In the genomic region with DNA sequence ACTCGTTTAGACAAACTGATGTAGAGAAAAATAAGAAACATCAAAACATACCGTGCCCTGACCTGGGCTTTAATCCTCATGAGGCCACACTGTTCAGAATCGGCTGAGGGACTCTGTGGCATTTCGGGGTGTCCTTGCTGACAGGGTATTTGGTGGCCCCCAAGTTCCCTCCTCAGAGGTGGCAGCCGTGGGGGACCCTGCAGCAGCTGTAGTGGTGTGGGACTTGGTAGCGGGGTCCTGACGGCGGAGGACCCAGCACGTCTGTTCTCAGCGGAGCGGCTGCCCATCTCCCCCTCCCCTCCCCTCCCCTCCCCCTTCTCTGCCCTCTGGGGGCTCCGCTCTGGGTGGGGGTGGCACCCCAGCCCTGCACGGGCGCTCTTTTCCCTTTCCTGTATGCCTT, we compare ENCODE assay signal across 34 cellular contexts. TPM values are rescaled to one million over a fixed set of nuclear protein-coding genes. Genes with fewer than 3 reads are reported as not detected.
"Had no signal": no experiment of that assay in that cellular context is flagged by ENCODE, and none has a peak within 500 bp of the region (broad histone marks: within the 10 kb centered on the region; RNA-seq: fewer than 3 reads in every experiment).

No MANE protein-coding gene starts in this region.

- ATAC-seq: activated CD4-positive, CD25-positive, alpha-beta regulatory T cell treated with anti-CD3 and anti-CD28 coated beads, Interleukin-2, amount 50 U/mL, for 24 hours; activated CD8-positive, alpha-beta memory T cell treated with anti-CD3 and anti-CD28 coated beads, Interleukin-2, amount 10 ng/mL, durations not matched to agents 7 days and 5 days; activated CD8-positive, alpha-beta T cell treated with anti-CD3 and anti-CD28 coated beads, Interleukin-2, amount 10 ng/mL, durations not matched to agents 7 days and 5 days; foreskin keratinocyte; gastrocnemius medialis; T-helper 17 cell had no signal

- DNase-seq: activated B cell treated with CpG ODN at 0.5 μM for 24 hours; activated CD4-positive, alpha-beta memory T cell treated with anti-CD3 and anti-CD28 coated beads for 36 hours; activated CD4-positive, alpha-beta T cell treated with anti-CD3 and anti-CD28 coated beads, Interleukin-2, amount 10 ng/mL, durations not matched to agents 24 days and 14 days; activated CD8-positive, alpha-beta memory T cell treated with anti-CD3 and anti-CD28 coated beads, Interleukin-2, amount 10 ng/mL, durations not matched to agents 7 days and 5 days; activated CD8-positive, alpha-beta memory T cell treated with anti-CD3 and anti-CD28 coated beads, Interleukin-2, amount 50 U/mL, for 4 hours; activated CD8-positive, alpha-beta T cell treated with anti-CD3 and anti-CD28 coated beads, Interleukin-2, amount 10 ng/mL, durations not matched to agents 7 days and 5 days; activated gamma-delta T cell treated with Interleukin-2 at 50 U/mL for 16 hours; activated naive CD4-positive, alpha-beta T cell treated with anti-CD3 and anti-CD28 coated beads, Interleukin-2, amount 50 U/mL, for 16 hours; activated naive CD4-positive, alpha-beta T cell treated with Interleukin-2 at 50 U/mL for 16 hours; activated T-cell treated with anti-CD3 and anti-CD28 coated beads, Interleukin-2, amount 50 U/mL, for 1 hour; amniotic stem cell; anterior cingulate cortex; brain microvascular endothelial cell; effector memory CD4-positive, alpha-beta T cell; erythroblast; foreskin keratinocyte; gastrocnemius medialis; glutamatergic neuron; T-helper 1 cell; T-helper 17 cell; T1000; WERI-Rb-1 had no signal

- H3K36me3 Mint-ChIP-seq: activated CD4-positive, alpha-beta memory T cell treated with anti-CD3 and anti-CD28 coated beads for 36 hours; activated CD8-positive, alpha-beta memory T cell treated with anti-CD3 and anti-CD28 coated beads, Interleukin-2, amount 10 ng/mL, durations not matched to agents 7 days and 5 days; activated naive CD8-positive, alpha-beta T cell had no signal

- H3K27ac ChIP-seq: brain microvascular endothelial cell, coronary artery, dorsolateral prefrontal cortex, esophagus muscularis mucosa, foreskin keratinocyte, gastrocnemius medialis, WERI-Rb-1 had no signal

- H3K9me3 ChIP-seq: gastrocnemius medialis had no signal

- H3K27me3 ChIP-seq: brain microvascular endothelial cell had no signal

- H3K27ac Mint-ChIP-seq: activated B cell treated with CpG ODN at 0.5 μM for 24 hours; activated CD4-positive, alpha-beta memory T cell treated with anti-CD3 and anti-CD28 coated beads for 36 hours; activated CD4-positive, alpha-beta T cell treated with anti-CD3 and anti-CD28 coated beads, Interleukin-2, amount 10 ng/mL, durations not matched to agents 24 days and 14 days; activated CD8-positive, alpha-beta memory T cell treated with anti-CD3 and anti-CD28 coated beads, Interleukin-2, amount 10 ng/mL, durations not matched to agents 7 days and 5 days; activated CD8-positive, alpha-beta T cell treated with anti-CD3 and anti-CD28 coated beads, Interleukin-2, amount 10 ng/mL, durations not matched to agents 7 days and 5 days; activated naive CD8-positive, alpha-beta T cell; activated T-helper 1 cell treated with anti-CD3 and anti-CD28 coated beads, Interleukin-12 subunit alpha, Interleukin-12 subunit beta, Interleukin-2, Interleukin-4 antibody, amounts not matched to agents 30 ng/mL and 10 ng/mL and 1 ng/mL, durations not matched to agents 14 hours and 24 hours and 36 hours; activated T-helper 2 cell treated with anti-CD3 and anti-CD28 coated beads, Interferon-gamma antibody, Interleukin-2, Interleukin-4, amounts not matched to agents 10 μg/mL and 5 μg/mL and 100 μg/mL, durations not matched to agents 14 hours and 24 hours and 36 hours; dendritic cell treated with granulocyte-macrophage colony-stimulating factor and Interleukin-4, amounts not matched to agents 40 ng/mL and 50 ng/mL, for 4 days; T-helper 17 cell; T-helper 2 cell treated with Interferon-gamma antibody and Interleukin-4, amounts not matched to agents 5 μg/mL and 100 μg/mL, for 36 hours had no signal

- H3K4me3 ChIP-seq: coronary artery, dorsolateral prefrontal cortex, esophagus muscularis mucosa, gastrocnemius medialis had no signal

- H3K4me1 ChIP-seq: esophagus muscularis mucosa, foreskin keratinocyte, gastrocnemius medialis had no signal

- H3K4me3 Mint-ChIP-seq: activated B cell treated with CpG ODN at 0.5 μM for 24 hours; activated CD4-positive, alpha-beta memory T cell treated with anti-CD3 and anti-CD28 coated beads for 36 hours; activated CD4-positive, alpha-beta T cell treated with anti-CD3 and anti-CD28 coated beads, Interleukin-2, amount 10 ng/mL, durations not matched to agents 24 days and 14 days; activated CD8-positive, alpha-beta memory T cell treated with anti-CD3 and anti-CD28 coated beads, Interleukin-2, amount 10 ng/mL, durations not matched to agents 7 days and 5 days; activated CD8-positive, alpha-beta T cell treated with anti-CD3 and anti-CD28 coated beads, Interleukin-2, amount 10 ng/mL, durations not matched to agents 7 days and 5 days; activated naive CD8-positive, alpha-beta T cell; activated T-helper 1 cell treated with anti-CD3 and anti-CD28 coated beads, Interleukin-12 subunit alpha, Interleukin-12 subunit beta, Interleukin-2, Interleukin-4 antibody, amounts not matched to agents 30 ng/mL and 10 ng/mL and 1 ng/mL, durations not matched to agents 14 hours and 24 hours and 36 hours; central memory CD8-positive, alpha-beta T cell; dendritic cell treated with granulocyte-macrophage colony-stimulating factor and Interleukin-4, amounts not matched to agents 40 ng/mL and 50 ng/mL, for 4 days; T-helper 17 cell; T-helper 2 cell treated with Interferon-gamma antibody and Interleukin-4, amounts not matched to agents 5 μg/mL and 100 μg/mL, for 36 hours had no signal

- H3K4me1 Mint-ChIP-seq: central memory CD8-positive, alpha-beta T cell had no signal

- H3K9me3 Mint-ChIP-seq: activated B cell treated with CpG ODN at 0.5 μM for 24 hours; activated CD4-positive, alpha-beta memory T cell treated with anti-CD3 and anti-CD28 coated beads for 36 hours; activated CD4-positive, alpha-beta T cell treated with anti-CD3 and anti-CD28 coated beads, Interleukin-2, amount 10 ng/mL, durations not matched to agents 24 days and 14 days; activated T-helper 1 cell treated with anti-CD3 and anti-CD28 coated beads, Interleukin-12 subunit alpha, Interleukin-12 subunit beta, Interleukin-2, Interleukin-4 antibody, amounts not matched to agents 30 ng/mL and 10 ng/mL and 1 ng/mL, durations not matched to agents 14 hours and 24 hours and 36 hours; activated T-helper 2 cell treated with anti-CD3 and anti-CD28 coated beads, Interferon-gamma antibody, Interleukin-2, Interleukin-4, amounts not matched to agents 10 μg/mL and 5 μg/mL and 100 μg/mL, durations not matched to agents 14 hours and 24 hours and 36 hours; central memory CD8-positive, alpha-beta T cell; dendritic cell treated with granulocyte-macrophage colony-stimulating factor and Interleukin-4, amounts not matched to agents 40 ng/mL and 50 ng/mL, for 4 days; T-helper 2 cell treated with Interferon-gamma antibody and Interleukin-4, amounts not matched to agents 5 μg/mL and 100 μg/mL, for 36 hours had no signal

- H3K36me3 ChIP-seq: brain microvascular endothelial cell, esophagus muscularis mucosa, gastrocnemius medialis, WERI-Rb-1 had no signal

RNA-seq across cellular contexts. Expression of gene KCNG2, which starts 18.4 kb away (rescaled TPM):
- total RNA-seq: activated B cell treated with CpG ODN at 0.5 μM for 24 hours; activated CD4-positive, alpha-beta memory T cell treated with anti-CD3 and anti-CD28 coated beads for 36 hours; activated CD4-positive, alpha-beta T cell treated with anti-CD3 and anti-CD28 coated beads, Interleukin-2, amount 10 ng/mL, durations not matched to agents 24 days and 14 days; activated CD8-positive, alpha-beta memory T cell treated with anti-CD3 and anti-CD28 coated beads for 36 hours; activated CD8-positive, alpha-beta memory T cell treated with anti-CD3 and anti-CD28 coated beads, Interleukin-2, amount 10 ng/mL, durations not matched to agents 7 days and 5 days; activated CD8-positive, alpha-beta T cell treated with anti-CD3 and anti-CD28 coated beads, Interleukin-2, amount 10 ng/mL, durations not matched to agents 7 days and 5 days; activated T-helper 1 cell treated with anti-CD3 and anti-CD28 coated beads, Interleukin-12 subunit alpha, Interleukin-12 subunit beta, Interleukin-2, Interleukin-4 antibody, amounts not matched to agents 30 ng/mL and 10 ng/mL and 1 ng/mL, durations not matched to agents 14 hours and 24 hours and 36 hours; activated T-helper 2 cell treated with anti-CD3 and anti-CD28 coated beads, Interferon-gamma antibody, Interleukin-2, Interleukin-4, amounts not matched to agents 10 μg/mL and 5 μg/mL and 100 μg/mL, durations not matched to agents 14 hours and 24 hours and 36 hours; bronchial epithelial cell; foreskin keratinocyte; T-helper 17 cell had no signal
- polyA plus RNA-seq: foreskin keratinocyte had no signal
